ENCODE assay signal across 10 cellular contexts in the genomic region with DNA sequence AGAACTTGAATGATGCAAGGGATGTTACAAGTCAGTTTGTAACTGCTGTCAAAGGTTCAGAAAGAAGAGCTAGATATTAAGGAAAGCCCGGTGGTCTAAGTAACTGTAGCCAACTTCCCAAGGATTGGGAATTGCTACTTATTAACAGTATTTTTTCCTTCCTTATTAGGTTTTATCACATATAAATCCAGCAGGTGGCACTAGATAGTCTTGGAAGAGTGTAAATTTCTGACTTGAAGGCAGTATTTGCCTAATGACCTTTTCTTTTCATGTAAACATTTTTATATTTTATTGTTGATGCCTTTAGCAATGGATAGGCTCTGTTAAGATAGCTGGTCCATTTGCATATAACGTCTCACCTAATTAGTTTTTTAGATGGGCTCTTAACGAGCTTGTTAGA. TPM values are rescaled to one million over a fixed set of nuclear protein-coding genes. Genes with fewer than 3 reads are reported as not detected.
DNase-seq lines count a peak whose midpoint lies in the region; ATAC-seq, FAIRE-seq and TF ChIP-seq lines count a peak whose summit lies in the region.
"Had no signal": no experiment of that assay in that cellular context is flagged by ENCODE, and none has a peak within 500 bp of the region (broad histone marks: within the 10 kb centered on the region; RNA-seq: fewer than 3 reads in every experiment).

No MANE protein-coding gene starts in this region.

- TF ChIP-seq CTCF in KMS-11 (conservative IDR thresholded peaks at IDR 0.05; ENCODE audit: low read depth, low read length) = peak; percentile 53
- peak; percentile 27; the same call in 1 of the 2 replicates for TF ChIP-seq CTCF in HepG2 (CRISPR knock-in tag; IDR thresholded peaks at IDR 0.05)

- BruUV-seq in HepG2 (replicated peaks; lab: Mats Ljungman, UMichigan) = no TSS peak

- WGBS in HepG2 (ENCODE audit: low lambda C conversion rate) = 96% methylated on average over 3 of the region's 3 CpGs

- CTCF ChIA-PET in HepG2 (lab: Yijun Ruan, JAX; ENCODE audit: low intra/inter-chr PET ratio, low total read pairs) = interaction anchor here (1.4 to 2.8 kb wide), 2 partner anchors 758 to 760 kb away, joined by 5 to 16 read pairs; no protein-coding TSS in a partner anchor

- no peaks in the 10 kb centered on the region for H3K27me3 ChIP-seq in KMS-11 (ENCODE audit: insufficient read depth, low read depth)
- no peaks in the 10 kb centered on the region for H3K27me3 ChIP-seq in adipocyte (replicated peaks; ENCODE audit: control insufficient read depth, insufficient read depth, low read length)
- no peaks in the 10 kb centered on the region for H3K27me3 ChIP-seq in HepG2 (ENCODE audit: control insufficient read depth in 1 of 2, insufficient read depth in 2 of 2, low read length in 2 of 2)

- no peak for TF ChIP-seq EP300 in HepG2 (IDR thresholded peaks at IDR 0.05; ENCODE audit: low read depth in 2 of 2, low read length in 2 of 2)
- no peak for TF ChIP-seq EP300 in HepG2 (CRISPR knock-in tag; IDR thresholded peaks at IDR 0.05; ENCODE audit: borderline replicate concordance)

- H3K9ac ChIP-seq in KMS-11 = no peak overlapping the region
- H3K9ac ChIP-seq in adipocyte (ENCODE audit: low read length) = no peak overlapping the region
- H3K9ac ChIP-seq in HepG2 (ENCODE audit: insufficient read depth, low read depth, low read length) = no peak overlapping the region

- no peak for TF ChIP-seq POLR2A in HepG2 (IDR thresholded peaks at IDR 0.05; ENCODE audit: insufficient read depth in 1 of 2, low read depth in 2 of 2, low read length in 2 of 2)

- no peaks in the 10 kb centered on the region for H3K9me3 ChIP-seq in adipocyte (ENCODE audit: control insufficient read depth, low read length)
- H3K9me3 ChIP-seq in HepG2 (ENCODE audit: low read length) = no peaks in the 10 kb centered on the region

- no peak overlapping the region for H3K27ac ChIP-seq in KMS-11
- H3K27ac ChIP-seq in HepG2 (ENCODE audit: extremely low read length, insufficient read depth, low read length) = no peak overlapping the region
- H3K27ac ChIP-seq: epithelial cell of prostate, HL-60 had no signal

- no peak for TF ChIP-seq RAD21 in HepG2 (CRISPR knock-in tag; IDR thresholded peaks at IDR 0.05)

- H3K4me2 ChIP-seq in KMS-11 (no peak overlapping the region), HepG2 (ENCODE audit: low read depth, low read length) (no peak overlapping the region)

- DNase-seq in COLO829 (ENCODE audit: low spot score) (peak; percentile 76), adipocyte (ENCODE audit: low read depth) (peak; percentile 70), HepG2 (ENCODE audit: low spot score) (peak; percentile 16), NOMO-1 treated with DMSO at 0.1 percent for 48 hours (lab: John Stamatoyannopoulos, UW; ENCODE audit: unreplicated experiment) (no peak), HUDEP-2 (lab: John Stamatoyannopoulos, UW; ENCODE audit: unreplicated experiment in 76 of 76) (no peak)

- H4K20me1 ChIP-seq in KMS-11 (ENCODE audit: insufficient read depth) (no peaks in the 10 kb centered on the region), HepG2 (ENCODE audit: insufficient read depth, low read length) (no peaks in the 10 kb centered on the region)

- no peaks in the 10 kb centered on the region for H3K79me2 ChIP-seq in KMS-11 (ENCODE audit: insufficient read depth, low read depth)
- H3K79me2 ChIP-seq in HepG2 (ENCODE audit: insufficient read depth, low read length) = no peaks in the 10 kb centered on the region

- intact Hi-C loops in HepG2 (cut with micrococcal nuclease; ENCODE audit: unreplicated experiment) = loop anchor here (1.0 kb wide), 1 partner anchor 760 kb away; no protein-coding TSS in a partner anchor

- POLR2A ChIA-PET in HepG2 (lab: Yijun Ruan, JAX) = no interaction called here

- in situ Hi-C loops in HepG2 (cut with HindIII; ENCODE audit: extremely low pct_ligation_motif_present, low pct_unique_long_range_greater_than_20kb) = no loop called here

- H3K4me3 ChIP-seq in KMS-11 (IDR thresholded peaks at IDR 0.05; ENCODE audit: insufficient read depth, low read depth, low read length) (no peak overlapping the region), adipocyte (ENCODE audit: low read length) (no peak overlapping the region), HepG2 (replicated peaks in 1 of 3; ENCODE audit: insufficient read depth in 1 of 3, low read depth in 2 of 3, low read length in 3 of 3) (no peak overlapping the region)

- no peak for FAIRE-seq in HepG2 (lab: Jason Lieb, UNC)

- peaks cover 5% of the 10 kb centered on the region; the same call in 1 of the 2 replicates for H3K36me3 ChIP-seq in KMS-11 (ENCODE audit: insufficient read depth)
- no peaks in the 10 kb centered on the region for H3K36me3 ChIP-seq in adipocyte (ENCODE audit: control insufficient read depth, insufficient read depth, low read length, severe bottlenecking)
- peaks cover 11 to 69% of the 10 kb centered on the region in 2 experiments for H3K36me3 ChIP-seq in HepG2 (replicated peaks in 1 of 2; ENCODE audit: control insufficient read depth in 1 of 2, insufficient read depth in 2 of 2, low read length in 2 of 2)

- ATAC-seq in HepG2 (no peak), GM18870 (IDR thresholded peaks at IDR 0.05; ENCODE audit: unreplicated experiment) (no peak), HG02610 (IDR thresholded peaks at IDR 0.05; ENCODE audit: unreplicated experiment) (no peak)

- H3K4me1 ChIP-seq in KMS-11 (ENCODE audit: low read depth, poor library complexity, severe bottlenecking) = no peaks in the 10 kb centered on the region
- peaks cover 25% of the 10 kb centered on the region for H3K4me1 ChIP-seq in adipocyte (ENCODE audit: control insufficient read depth, insufficient read depth, low read length)
- peaks cover 25% of the 10 kb centered on the region for H3K4me1 ChIP-seq in HepG2 (ENCODE audit: insufficient read depth, low read length)

- no peak overlapping the region for H2AFZ ChIP-seq in KMS-11 (ENCODE audit: low read depth)
- no peak overlapping the region for H2AFZ ChIP-seq in HepG2 (ENCODE audit: low read length)

TF ChIP-seq in HepG2, 621 proteins besides CTCF, POLR2A, EP300 and RAD21:
- TF ChIP-seq CCDC6 (CRISPR knock-in tag; IDR thresholded peaks at IDR 0.05) (no peak), SMC3 (IDR thresholded peaks at IDR 0.05; ENCODE audit: low read length) (0 out of 2 replicates have a peak, but pooled peaks have one; percentile 9), ZNF670 (CRISPR knock-in tag; IDR thresholded peaks at IDR 0.05; ENCODE audit: borderline replicate concordance) (no peak), STAG1 (CRISPR knock-in tag; IDR thresholded peaks at IDR 0.05) (peak; percentile 31; the same call in 1 of the 2 replicates), SALL1 (CRISPR knock-in tag; IDR thresholded peaks at IDR 0.05) (no peak), ZNF225 (CRISPR knock-in tag; IDR thresholded peaks at IDR 0.05) (no peak)
- TF ChIP-seq, protein P1, sequence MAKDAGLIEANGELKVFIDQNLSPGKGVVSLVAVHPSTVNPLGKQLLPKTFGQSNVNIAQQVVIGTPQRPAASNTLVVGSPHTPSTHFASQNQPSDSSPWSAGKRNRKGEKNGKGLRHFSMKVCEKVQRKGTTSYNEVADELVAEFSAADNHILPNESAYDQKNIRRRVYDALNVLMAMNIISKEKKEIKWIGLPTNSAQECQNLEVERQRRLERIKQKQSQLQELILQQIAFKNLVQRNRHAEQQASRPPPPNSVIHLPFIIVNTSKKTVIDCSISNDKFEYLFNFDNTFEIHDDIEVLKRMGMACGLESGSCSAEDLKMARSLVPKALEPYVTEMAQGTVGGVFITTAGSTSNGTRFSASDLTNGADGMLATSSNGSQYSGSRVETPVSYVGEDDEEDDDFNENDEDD (CRISPR knock-in tag; IDR thresholded peaks at IDR 0.05; ENCODE audit: borderline replicate concordance) = no peak
- TF ChIP-seq, protein P2, sequence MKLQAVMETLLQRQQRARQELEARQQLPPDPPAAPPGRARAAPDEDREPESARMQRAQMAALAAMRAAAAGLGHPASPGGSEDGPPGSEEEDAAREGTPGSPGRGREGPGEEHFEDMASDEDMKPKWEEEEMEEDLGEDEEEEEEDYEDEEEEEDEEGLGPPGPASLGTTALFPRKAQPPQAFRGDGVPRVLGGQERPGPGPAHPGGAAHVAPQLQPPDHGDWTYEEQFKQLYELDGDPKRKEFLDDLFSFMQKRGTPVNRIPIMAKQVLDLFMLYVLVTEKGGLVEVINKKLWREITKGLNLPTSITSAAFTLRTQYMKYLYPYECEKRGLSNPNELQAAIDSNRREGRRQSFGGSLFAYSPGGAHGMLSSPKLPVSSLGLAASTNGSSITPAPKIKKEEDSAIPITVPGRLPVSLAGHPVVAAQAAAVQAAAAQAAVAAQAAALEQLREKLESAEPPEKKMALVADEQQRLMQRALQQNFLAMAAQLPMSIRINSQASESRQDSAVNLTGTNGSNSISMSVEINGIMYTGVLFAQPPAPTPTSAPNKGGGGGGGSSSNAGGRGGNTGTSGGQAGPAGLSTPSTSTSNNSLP (IDR thresholded peaks at IDR 0.05; ENCODE audit: low read depth, low read length) = peak; percentile 59; the same call in 1 of the 2 replicates
TF ChIP-seq in HepG2: peak in this region for 3.

RNA-seq across cellular contexts. Expression of a gene that starts 51.2 kb away (rescaled TPM):
- 38.8 and 72.0 TPM in 2 replicates for total RNA-seq in HepG2 (2016; rRNA removed; fragmentation: Illumina TruSeq; extraction: Trizol)
- 5.1 and 7.8 TPM in 2 replicates for total RNA-seq in HepG2 (2016; cell fraction: cytosol; rRNA removed; fragmentation: Illumina TruSeq; extraction: Trizol; ENCODE audit: low read depth)
- total RNA-seq in HepG2 (2016; cell fraction: insoluble cytoplasmic fraction; rRNA removed; fragmentation: Illumina TruSeq; extraction: Trizol) = 37.7 and 68.7 TPM in 2 replicates
- 16.4 and 19.9 TPM in 2 replicates for total RNA-seq in HepG2 (2016; cell fraction: membrane; rRNA removed; fragmentation: Illumina TruSeq; extraction: Trizol)
- total RNA-seq in HepG2 (2016; cell fraction: nucleus; rRNA removed; fragmentation: Illumina TruSeq; extraction: Trizol) = 96.5 and 107 TPM in 2 replicates
- 13.3 and 20.0 TPM in 2 replicates for polyA plus RNA-seq in HepG2 (2011; rRNA removed)
- 6.3 and 6.5 TPM in 2 replicates for polyA plus RNA-seq in HepG2 (2011; cell fraction: cytosol; rRNA removed)
- polyA plus RNA-seq in HepG2 (2011; cell fraction: nucleus; rRNA removed) = 32.3 and 39.3 TPM in 2 replicates
- polyA plus RNA-seq in HepG2 (2012) = 10.2 and 22.0 TPM in 2 replicates
- 1.8 and 2.1 TPM in 2 replicates for polyA plus RNA-seq in HepG2 (2016; cell fraction: cytosol; fragmentation: Illumina TruSeq; extraction: Trizol; ENCODE audit: low read depth)
- polyA plus RNA-seq in HepG2 (2016; cell fraction: insoluble cytoplasmic fraction; fragmentation: Illumina TruSeq; extraction: Trizol; ENCODE audit: low read depth) = 23.5 and 27.8 TPM in 2 replicates
- 4.8 and 5.6 TPM in 2 replicates for polyA plus RNA-seq in HepG2 (2016; cell fraction: membrane; fragmentation: Illumina TruSeq; extraction: Trizol; ENCODE audit: low read depth)
- polyA plus RNA-seq in HepG2 (2016; cell fraction: nucleus; fragmentation: Illumina TruSeq; extraction: Trizol; ENCODE audit: insufficient read depth, low read depth) = 88.6 and 93.2 TPM in 2 replicates
- 64.2 and 214 TPM in 2 replicates for polyA minus RNA-seq in HepG2 (2011; rRNA and poly(A)+ RNA removed; ENCODE audit: low replicate concordance)
- polyA minus RNA-seq in HepG2 (2011; cell fraction: cytosol; rRNA and poly(A)+ RNA removed) = 29.0 and 48.1 TPM in 2 replicates
- 105 and 132 TPM in 2 replicates for polyA minus RNA-seq in HepG2 (2011; cell fraction: nucleus; rRNA and poly(A)+ RNA removed)

Comparison
In these comparisons a context has a peak if more than half of its experiments do, and no peak if none do; other contexts are left out.
1. DNase-seq: peak in COLO829 (single experiment), adipocyte (single experiment) and HepG2 (single experiment); none in NOMO-1 treated with DMSO at 0.1 percent for 48 hours (single experiment) and HUDEP-2 (0 of 76).